9 cellular contexts compared by ENCODE assay signal in the genomic region with DNA sequence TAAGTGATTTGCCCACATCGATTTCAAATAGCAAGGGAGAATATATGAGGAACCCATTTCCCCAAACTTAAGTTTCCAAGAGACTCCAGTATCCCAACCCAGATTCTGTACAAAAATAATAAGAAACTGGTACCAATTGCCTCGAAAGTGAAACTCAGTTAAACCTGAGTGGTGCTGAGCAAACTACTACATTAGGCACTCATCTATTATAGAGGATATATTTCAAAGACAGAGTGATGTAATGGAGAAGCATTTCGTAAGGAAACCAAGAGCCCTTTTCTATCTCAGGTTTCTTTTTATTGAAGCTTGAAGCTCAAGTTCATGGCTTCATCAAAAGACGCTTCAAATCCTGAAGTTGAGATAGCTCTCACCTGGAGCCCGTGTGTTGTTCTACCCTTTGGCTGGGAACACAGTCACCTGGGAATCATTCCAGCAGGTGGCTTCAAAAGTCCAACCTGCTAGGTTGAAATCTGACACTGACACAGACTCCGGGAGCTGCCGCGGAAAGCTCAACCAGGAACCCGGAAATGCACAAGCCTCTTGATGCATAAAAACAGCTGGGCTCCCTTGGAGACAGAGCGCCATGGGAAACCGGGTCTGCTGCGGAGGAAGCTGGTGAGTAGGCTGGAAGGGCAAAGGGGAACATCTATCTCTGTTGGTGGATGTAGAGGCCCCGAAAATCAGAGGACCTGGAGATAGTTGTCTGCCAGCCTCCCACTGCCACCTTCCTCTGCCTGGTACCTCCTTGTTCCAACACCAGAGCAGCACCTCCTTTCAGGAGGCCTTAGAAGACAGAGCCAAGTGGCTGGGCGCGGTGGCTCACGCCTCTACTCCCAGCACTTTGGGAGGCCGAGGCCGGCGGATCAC. TPM values are rescaled to one million over a fixed set of nuclear protein-coding genes. Genes with fewer than 3 reads are reported as not detected.
A peak's percentile ranks its signal among the peaks of the same experiment; 100 is the strongest.
DNase-seq lines count a peak whose midpoint lies in the region; ATAC-seq and TF ChIP-seq lines count a peak whose summit lies in the region.
"Had no signal": no experiment of that assay in that cellular context is flagged by ENCODE, and none has a peak within 500 bp of the region (broad histone marks: within the 10 kb centered on the region; RNA-seq: fewer than 3 reads in every experiment).

A gene with protein sequence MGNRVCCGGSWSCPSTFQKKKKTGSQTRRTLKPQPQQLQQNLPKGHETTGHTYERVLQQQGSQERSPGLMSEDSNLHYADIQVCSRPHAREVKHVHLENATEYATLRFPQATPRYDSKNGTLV (plus strand): TSS at position 524 of the 867 bp plus-strand sequence. CDS start 60 bp downstream, at position 584.

- no CpG with 5 or more reads among the region's 19 CpGs for WGBS in trophoblast cell (ENCODE audit: extremely low coverage, insufficient coverage, insufficient read length)

- TF ChIP-seq CTCF in foreskin keratinocyte (conservative IDR thresholded peaks at IDR 0.05) = peak; percentile 45

- DNase-seq in HEK293T (ENCODE audit: extremely low spot score) = peak; percentile 51
- peak; percentile 99 to 100 for DNase-seq in NCI-H526 (lab: John Stamatoyannopoulos, UW)
- peak in 1 of 2 donors; percentile 77 for DNase-seq in foreskin keratinocyte
- peak; percentile 96 for DNase-seq in trophoblast cell
- no peak for DNase-seq in COLO829 (ENCODE audit: low spot score)
- DNase-seq: activated B cell treated with CpG ODN at 0.5 μM for 24 hours had no signal

- peak within 1 kb of the TSS; percentile 87 for H2BK12ac ChIP-seq in trophoblast cell (ENCODE audit: low read length)

- peaks cover 5% of the 10 kb centered on the region for H3K79me1 ChIP-seq in trophoblast cell (ENCODE audit: low read length)

- CTCF ChIA-PET in HEK293T (lab: Yijun Ruan, JAX) = no interaction called here

- peaks cover 2% of the 10 kb centered on the region for H3K79me2 ChIP-seq in trophoblast cell (ENCODE audit: control insufficient read depth, insufficient read depth, low read length, poor library complexity)

- no peaks in the 10 kb centered on the region for H3K9me3 ChIP-seq in trophoblast cell (ENCODE audit: insufficient read depth, low read depth, low read length)

- peak within 1 kb of the TSS; percentile 98 for H2AFZ ChIP-seq in trophoblast cell (ENCODE audit: insufficient read depth, low read length, poor library complexity)

- H2BK5ac ChIP-seq in trophoblast cell (ENCODE audit: low read depth, low read length, poor library complexity) = peak within 1 kb of the TSS; percentile 77

- no peak within 1 kb of the TSS for H3K23ac ChIP-seq in trophoblast cell (ENCODE audit: low read length)

- peak within 1 kb of the TSS; percentile 95 for H3K18ac ChIP-seq in trophoblast cell (ENCODE audit: low read length)

- H3K9ac ChIP-seq in trophoblast cell (ENCODE audit: low read length) = peak within 1 kb of the TSS; percentile 13

- H3K4ac ChIP-seq in trophoblast cell (ENCODE audit: low read depth, low read length) = peak within 1 kb of the TSS; percentile 89

- no peaks in the 10 kb centered on the region for H3K36me3 ChIP-seq in trophoblast cell (ENCODE audit: control insufficient read depth in 1 of 2, insufficient read depth in 2 of 2, low read length in 2 of 2)

- ATAC-seq in foreskin keratinocyte = peak; percentile 97
- ATAC-seq in GM19324 (IDR thresholded peaks at IDR 0.05; ENCODE audit: low FRiP score, unreplicated experiment) = no peak
- no peak for ATAC-seq in GM19397 (IDR thresholded peaks at IDR 0.05; ENCODE audit: unreplicated experiment)
- ATAC-seq in GM18861 (IDR thresholded peaks at IDR 0.05; ENCODE audit: unreplicated experiment) = no peak

- H3K4me1 ChIP-seq in foreskin keratinocyte (no peaks in the 10 kb centered on the region), trophoblast cell (ENCODE audit: control insufficient read depth in 1 of 2, insufficient read depth in 2 of 2, low read length in 2 of 2) (peaks cover 6 to 7% of the 10 kb centered on the region in 2 experiments)

- H3K4me3 ChIP-seq in trophoblast cell (ENCODE audit: low read depth, low read length) = no peak within 1 kb of the TSS

- H2BK120ac ChIP-seq in trophoblast cell (ENCODE audit: insufficient read depth, low read length, poor library complexity) = peak within 1 kb of the TSS; percentile 82

- POLR2A ChIA-PET in HEK293T (lab: Yijun Ruan, JAX) = interaction anchor here (0.9 to 1.2 kb wide), 2 partner anchors 8 to 123 kb away, joined by 3 to 7 read pairs; no protein-coding TSS in a partner anchor

- H4K8ac ChIP-seq in trophoblast cell (ENCODE audit: low read depth, low read length) = peak within 1 kb of the TSS; percentile 100

- H3K4me2 ChIP-seq in trophoblast cell (ENCODE audit: low read length) = peak within 1 kb of the TSS; percentile 61

- H3K27me3 ChIP-seq in foreskin keratinocyte (no peaks in the 10 kb centered on the region), trophoblast cell (ENCODE audit: insufficient read depth, low read length) (no peaks in the 10 kb centered on the region)

- H3K27ac ChIP-seq in foreskin keratinocyte (no peak within 1 kb of the TSS), trophoblast cell (ENCODE audit: low read depth, low read length) (peak within 1 kb of the TSS; percentile 33)

- H4K91ac ChIP-seq in trophoblast cell (ENCODE audit: low read depth, low read length) = peak within 1 kb of the TSS; percentile 97

- H3K14ac ChIP-seq in trophoblast cell (ENCODE audit: low read length) = peak within 1 kb of the TSS; percentile 96

- peak within 1 kb of the TSS; percentile 96 for H4K12ac ChIP-seq in trophoblast cell (ENCODE audit: low read depth, low read length)

- H2AK5ac ChIP-seq in trophoblast cell (ENCODE audit: low read length) = peak within 1 kb of the TSS; percentile 99

TF ChIP-seq in HEK293T, 16 proteins besides CTCF, POLR2A, EP300 and RAD21:
- TF ChIP-seq ZNF384 (IDR thresholded peaks at IDR 0.05) (no peak), BHLHE40 (IDR thresholded peaks at IDR 0.05; ENCODE audit: borderline replicate concordance) (no peak), TARDBP (IDR thresholded peaks at IDR 0.05) (no peak), CTBP1 (IDR thresholded peaks at IDR 0.05; ENCODE audit: borderline replicate concordance) (no peak), FOXK2 (IDR thresholded peaks at IDR 0.05) (no peak), ELF4 (IDR thresholded peaks at IDR 0.05) (peak; percentile 75), FOXA1 (IDR thresholded peaks at IDR 0.05) (no peak)

RNA-seq across cellular contexts. Expression of the gene that starts here (rescaled TPM):
- total RNA-seq in foreskin keratinocyte = 1.2 and 2.0 TPM in 2 replicates
- polyA plus RNA-seq in foreskin keratinocyte = 1.5 and 3.0 TPM in 2 replicates
- 7.1 and 7.4 TPM in 2 replicates for polyA plus RNA-seq in trophoblast cell (2013)
- total RNA-seq: activated B cell treated with CpG ODN at 0.5 μM for 24 hours had no signal
